In genomic region chr6:153150400-153150766, GRCh38 we compare ENCODE assay signal across 17 cellular contexts. TPM values are rescaled to one million over a fixed set of nuclear protein-coding genes. Genes with fewer than 3 reads are reported as not detected.
A peak's percentile ranks its signal among the peaks of the same experiment; 100 is the strongest.
DNase-seq lines count a peak whose midpoint lies in the region; FAIRE-seq and TF ChIP-seq lines count a peak whose summit lies in the region.
"Had no signal": no experiment of that assay in that cellular context is flagged by ENCODE, and none has a peak within 500 bp of the region (broad histone marks: within the 10 kb centered on the region; RNA-seq: fewer than 3 reads in every experiment).

No MANE protein-coding gene starts in this region.

- CTCF ChIA-PET in H1 (lab: Charles Lee; ENCODE audit: partially characterized antibody): interaction anchor here (1.0 to 1.8 kb wide), 3 partner anchors 10 to 42 kb away, joined by 3 to 4 read pairs (median 4); no protein-coding TSS in a partner anchor

- H2BK120ac ChIP-seq in H1 (replicated peaks; ENCODE audit: low read depth, low read length): no peak overlapping the region

- H3K36me3 Mint-ChIP-seq in nephron (ENCODE audit: low read depth): no peaks in the 10 kb centered on the region
- H3K36me3 Mint-ChIP-seq: naive B cell; stimulated activated naive B cell treated with anti-CD40 and anti-IgM and Interleukin-4, amounts not matched to agents 10 μg/mL and 1 μg/mL and 100 μg/mL, for 72 hours had no signal

- no peaks in the 10 kb centered on the region for H3K79me1 ChIP-seq in H1 (ENCODE audit: low read depth, low read length)

- no peak for TF ChIP-seq EP300 in H1 (IDR thresholded peaks at IDR 0.05; ENCODE audit: borderline replicate concordance in 1 of 2, low read depth in 2 of 2, low read length in 2 of 2)

- no peak overlapping the region for H2BK20ac ChIP-seq in H1 (ENCODE audit: low read length)

- H3K4me1 Mint-ChIP-seq in nephron: no peaks in the 10 kb centered on the region
- H3K4me1 Mint-ChIP-seq: naive B cell; stimulated activated naive B cell treated with anti-CD40 and anti-IgM and Interleukin-4, amounts not matched to agents 10 μg/mL and 1 μg/mL and 100 μg/mL, for 72 hours had no signal

- H3K27ac Mint-ChIP-seq in nephron: no peak overlapping the region
- H3K27ac Mint-ChIP-seq: stimulated activated naive B cell treated with anti-CD40 and anti-IgM and Interleukin-4, amounts not matched to agents 10 μg/mL and 1 μg/mL and 100 μg/mL, for 72 hours had no signal

- no peak for TF ChIP-seq CTCF in H1 (IDR thresholded peaks at IDR 0.05; ENCODE audit: control extremely low read depth in 1 of 3, insufficient read depth in 1 of 3, low read depth in 1 of 3, low read length in 3 of 3)
- TF ChIP-seq CTCF in nephron (IDR thresholded peaks at IDR 0.05; ENCODE audit: unreplicated experiment in 3 of 3): no peak

- no peak overlapping the region for H3K4me2 ChIP-seq in H1 (ENCODE audit: insufficient read depth in 1 of 2, low read depth in 2 of 2, low read length in 2 of 2)

- no peak overlapping the region; the same call in 1 of the 2 replicates for H3K27ac ChIP-seq in H1 (ENCODE audit: low read depth, low read length)
- H3K27ac ChIP-seq: colonic mucosa, tibial nerve, WERI-Rb-1 had no signal

- H3K9me3 ChIP-seq in H1 (ENCODE audit: insufficient read depth in 2 of 2, low read depth in 1 of 2, low read length in 1 of 2): no peaks in the 10 kb centered on the region
- H3K9me3 ChIP-seq: colonic mucosa, tibial nerve had no signal

- H3K36me3 ChIP-seq in H1 (ENCODE audit: control insufficient read depth in 2 of 4, insufficient read depth in 4 of 4, low read length in 3 of 4): no peaks in the 10 kb centered on the region
- H3K36me3 ChIP-seq: colonic mucosa, tibial nerve, WERI-Rb-1 had no signal

- H4K8ac ChIP-seq in H1 (ENCODE audit: extremely low read depth, insufficient read depth, low read length): no peak overlapping the region; the same call in 1 of the 2 replicates

- no peak overlapping the region for H4K5ac ChIP-seq in H1 (ENCODE audit: insufficient read length, low read depth, low read length)

- no peak for TF ChIP-seq POLR2A in H1 (IDR thresholded peaks at IDR 0.05; ENCODE audit: control extremely low read depth in 1 of 2, low read depth in 2 of 2, low read length in 2 of 2)

- no peak overlapping the region for H3K9ac ChIP-seq in H1 (replicated peaks in 1 of 4; ENCODE audit: extremely low read depth in 1 of 4, low read depth in 3 of 4, low read length in 3 of 4)

- no peak overlapping the region for H3K14ac ChIP-seq in H1 (ENCODE audit: insufficient read length)

- H2BK15ac ChIP-seq in H1 (ENCODE audit: low read length): no peak overlapping the region

- DNase-seq in COLO668 (lab: John Stamatoyannopoulos, UW; ENCODE audit: unreplicated experiment) (peak; percentile 64), NCI-H146 (lab: John Stamatoyannopoulos, UW) (peak; percentile 91), H1 (ENCODE audit: low read depth in 1 of 2, low spot score in 2 of 2) (no peak), KG1 (lab: John Stamatoyannopoulos, UW) (no peak)
- DNase-seq in stimulated activated CD4-positive, alpha-beta T cell treated with anti-CD3 and anti-CD28 coated beads, Interleukin-15, amount 100 ng/mL, for 24 hours: no peak
- no peak for DNase-seq in stimulated activated CD4-positive, alpha-beta T cell treated with anti-CD3 and anti-CD28 coated beads, Interleukin-12 subunit alpha, Interleukin-12 subunit beta, amount 100 ng/mL, for 4 hours
- no peak for DNase-seq in activated CD4-positive, alpha-beta T cell treated with anti-CD3 and anti-CD28 coated beads for 1 hour
- DNase-seq: activated CD4-positive, alpha-beta T cell treated with anti-CD3 and anti-CD28 coated beads, Interleukin-2, amount 50 U/mL, for 1 hour; activated naive CD4-positive, alpha-beta T cell treated with anti-CD3 and anti-CD28 coated beads, Interleukin-2, amount 50 U/mL, for 16 hours; colonic mucosa; naive B cell; NCI-H1048; stimulated activated CD4-positive, alpha-beta T cell treated with anti-CD3 and anti-CD28 coated beads, Interleukin-4, amount 100 ng/mL, for 1 hour; stimulated activated naive B cell treated with anti-CD40 and anti-IgM and Interleukin-4, amounts not matched to agents 10 μg/mL and 1 μg/mL and 100 μg/mL, for 72 hours; WERI-Rb-1 had no signal

- no peak overlapping the region for H2BK12ac ChIP-seq in H1 (ENCODE audit: low read depth, low read length)

- no peak overlapping the region for H3K18ac ChIP-seq in H1 (ENCODE audit: extremely low read depth, low read length)

- 87% methylated on average over 11 of the region's 11 CpGs; no CpG with 5 or more reads in 1 of the 2 experiments for WGBS in H1 (ENCODE audit: extremely low coverage in 1 of 2, insufficient coverage in 1 of 2, insufficient read length in 1 of 2, insufficient replicate concordance in 2 of 2, low coverage in 1 of 2, low lambda C conversion rate in 2 of 2, missing lambda C conversion rate in 1 of 2), 2 experiments

- no peak overlapping the region for H2AK5ac ChIP-seq in H1 (ENCODE audit: low read depth, low read length)

- TF ChIP-seq RAD21 in H1 (IDR thresholded peaks at IDR 0.05 in 1 of 2, conservative IDR thresholded peaks at IDR 0.05 in 1 of 2; ENCODE audit: low read depth in 2 of 2, low read length in 2 of 2): no peak

- H3K4me3 Mint-ChIP-seq in nephron: peak overlapping the region in 2 of 3 experiments; percentile 47 to 72
- H3K4me3 Mint-ChIP-seq: stimulated activated naive B cell treated with anti-CD40 and anti-IgM and Interleukin-4, amounts not matched to agents 10 μg/mL and 1 μg/mL and 100 μg/mL, for 72 hours had no signal

- no peak overlapping the region for H3K23ac ChIP-seq in H1 (ENCODE audit: insufficient read length)

- H2BK5ac ChIP-seq in H1 (ENCODE audit: low read depth, low read length): no peak overlapping the region

- POLR2A ChIA-PET in H1 (lab: Charles Lee; ENCODE audit: partially characterized antibody): no interaction called here

- no peaks in the 10 kb centered on the region for H3K23me2 ChIP-seq in H1 (ENCODE audit: low read depth, low read length)

- H3K4me3 ChIP-seq in H1 (ENCODE audit: extremely low read depth in 1 of 4, insufficient read depth in 2 of 4, low read depth in 3 of 4, low read length in 4 of 4): no peak overlapping the region
- H3K4me3 ChIP-seq: colonic mucosa, tibial nerve had no signal

- no peaks in the 10 kb centered on the region for H4K20me1 ChIP-seq in H1 (replicated peaks in 1 of 2; ENCODE audit: control insufficient read depth in 1 of 2, insufficient read depth in 2 of 2, low read length in 2 of 2)

- H3K79me2 ChIP-seq in H1 (ENCODE audit: control insufficient read depth in 1 of 2, insufficient read depth in 2 of 2, low read length in 2 of 2): no peaks in the 10 kb centered on the region

- H3K4me1 ChIP-seq in H1 (replicated peaks in 1 of 4; ENCODE audit: control insufficient read depth in 3 of 4, insufficient read depth in 4 of 4, low read length in 3 of 4): peaks cover 0 to 3% (median 0%) of the 10 kb centered on the region in 4 experiments; a peak in 3 of 7 replicates
- H3K4me1 ChIP-seq: colonic mucosa, tibial nerve had no signal

- H3K27me3 Mint-ChIP-seq in nephron (ENCODE audit: low read depth): peaks cover 21% of the 10 kb centered on the region
- H3K27me3 Mint-ChIP-seq: naive B cell; stimulated activated naive B cell treated with anti-CD40 and anti-IgM and Interleukin-4, amounts not matched to agents 10 μg/mL and 1 μg/mL and 100 μg/mL, for 72 hours had no signal

- no peak for FAIRE-seq in H1 (lab: Jason Lieb, UNC)

- no peak overlapping the region for H3K56ac ChIP-seq in H1 (replicated peaks; ENCODE audit: insufficient read length, low read depth, low read length)

- H3K27me3 ChIP-seq in H1 (replicated peaks in 1 of 4; ENCODE audit: control insufficient read depth in 3 of 4, extremely low read depth in 1 of 4, insufficient read depth in 3 of 4, low read length in 3 of 4): no peaks in the 10 kb centered on the region
- H3K27me3 ChIP-seq: colonic mucosa, tibial nerve had no signal

- H2AFZ ChIP-seq in H1 (ENCODE audit: low read length): peak overlapping the region; percentile 81; the same call in 1 of the 2 replicates

- H3K9me3 Mint-ChIP-seq in nephron: no peaks in the 10 kb centered on the region

- no peak overlapping the region for H3K4ac ChIP-seq in H1 (replicated peaks; ENCODE audit: insufficient read length, low read depth, low read length)

- H4K91ac ChIP-seq in H1 (replicated peaks; ENCODE audit: insufficient read length, low read length): no peak overlapping the region

TF ChIP-seq in H1, 55 proteins besides CTCF, POLR2A, EP300 and RAD21:
- TF ChIP-seq SP1 (IDR thresholded peaks at IDR 0.05; ENCODE audit: low read depth, low read length) (no peak), KDM5A (IDR thresholded peaks at IDR 0.05; ENCODE audit: low read length) (no peak), E2F6 (IDR thresholded peaks at IDR 0.05) (no peak), JUN (IDR thresholded peaks at IDR 0.05; ENCODE audit: low read depth, low read length) (no peak)
TF ChIP-seq in H1: peak in this region for 0.

RNA-seq across cellular contexts. Expression of gene RGS17, which starts 19.3 kb away (rescaled TPM):
- total RNA-seq in H1 (2021; fragmentation: NEBNext Ultra II Directional; extraction: Animal tissue kit (Norgen Biotek cat#: 25700)): 10.7 and 12.2 TPM in 2 replicates
- polyA plus RNA-seq in H1 (2011; rRNA removed): 2.0 and 2.3 TPM in 2 replicates
- polyA plus RNA-seq in H1 (2011; cell fraction: cytosol; rRNA removed): 2.4 TPM
- polyA plus RNA-seq in H1 (2011; cell fraction: nucleus; rRNA removed): 4.0 TPM
- 1.9 to 4.3 TPM (median 2.4 TPM) in 4 replicates for polyA plus RNA-seq in H1 (2012, experiment 1 of 2)
- polyA plus RNA-seq in H1 (2012, experiment 2 of 2): 0.54 TPM
- 11.1 TPM for polyA plus RNA-seq in H1 (2013, experiment 1 of 2)
- polyA plus RNA-seq in H1 (2013, experiment 2 of 2): 9.0 TPM
- polyA minus RNA-seq in H1 (2011; rRNA and poly(A)+ RNA removed): 6.2 and 6.8 TPM in 2 replicates
- polyA minus RNA-seq in H1 (2011; cell fraction: cytosol; rRNA and poly(A)+ RNA removed): 6.7 TPM
- 18.0 TPM for polyA minus RNA-seq in H1 (2011; cell fraction: nucleus; rRNA and poly(A)+ RNA removed)

Comparison
In these comparisons a context has a peak if more than half of its experiments do, and no peak if none do; other contexts are left out.
1. DNase-seq: peak in COLO668 (single experiment) and NCI-H146 (single experiment); none in H1 (0 of 2), stimulated activated CD4-positive, alpha-beta T cell treated with anti-CD3 and anti-CD28 coated beads, Interleukin-15, amount 100 ng/mL, for 24 hours (single experiment), KG1 (single experiment), stimulated activated CD4-positive, alpha-beta T cell treated with anti-CD3 and anti-CD28 coated beads, Interleukin-12 subunit alpha, Interleukin-12 subunit beta, amount 100 ng/mL, for 4 hours (single experiment) and activated CD4-positive, alpha-beta T cell treated with anti-CD3 and anti-CD28 coated beads for 1 hour (single experiment).